Comparison of ENCODE assay signal across 35 cellular contexts in genomic region chr10:21946946-21947345, GRCh38.
"Had no signal": no experiment of that assay in that cellular context is flagged by ENCODE, and none has a peak within 500 bp of the region (broad histone marks: within the 10 kb centered on the region; RNA-seq: fewer than 3 reads in every experiment).

No MANE protein-coding gene starts in this region.

- DNase-seq: Kasumi-1, MG63, MM.1S, MV-4-11, NCI-H1048, NCI-H1092, NCI-H1092 treated with DMSO at 0.1 percent for 48 hours, NCI-H1105, NCI-H1105 treated with DMSO at 0.1 percent for 48 hours, NCI-H1417, NCI-H1417 treated with DMSO at 0.1 percent for 48 hours, NCI-H1436, NCI-H1436 treated with DMSO at 0.1 percent for 48 hours, NCI-H146, NCI-H1694, NCI-H1694 treated with DMSO at 0.1 percent for 48 hours, NCI-H187, NCI-H187 treated with DMSO at 0.1 percent for 48 hours, NCI-H1930, NCI-H2029, NCI-H2029 treated with DMSO at 0.1 percent for 48 hours, NCI-H2081, NCI-H2081 treated with DMSO at 0.1 percent for 48 hours, NCI-H2107, NCI-H2171, NCI-H2171 treated with DMSO at 0.1 percent for 48 hours, NCI-H2227 treated with DMSO at 0.1 percent for 48 hours, NCI-H226, NCI-H345, NCI-H446, NCI-H446 treated with DMSO at 0.1 percent for 48 hours, NCI-H510A, NCI-H510A treated with DMSO at 0.1 percent for 48 hours, NCI-H524, NCI-H524 treated with DMSO at 0.1 percent for 48 hours had no signal

- H3K4me3 ChIP-seq: MG63 had no signal

- H3K36me3 ChIP-seq: MG63 had no signal

- H3K9me3 ChIP-seq: MG63 had no signal

- H3K27me3 ChIP-seq: MG63 had no signal
